ENCODE assay signal across 16 cellular contexts in genomic region chr18:47911877-47912276, GRCh38. TPM values are rescaled to one million over a fixed set of nuclear protein-coding genes. Genes with fewer than 3 reads are reported as not detected.
DNase-seq lines count a peak whose midpoint lies in the region; ATAC-seq and TF ChIP-seq lines count a peak whose summit lies in the region.
"Had no signal": no experiment of that assay in that cellular context is flagged by ENCODE, and none has a peak within 500 bp of the region (broad histone marks: within the 10 kb centered on the region; RNA-seq: fewer than 3 reads in every experiment).

No MANE protein-coding gene starts in this region.

- peak overlapping the region; percentile 61 to 76 for H3K4me3 Mint-ChIP-seq in activated T-cell treated with anti-CD3 and anti-CD28 coated beads, Interleukin-2, amount 50 U/mL, for 72 hours
- H3K4me3 Mint-ChIP-seq in brain, result peak overlapping the region in 1 of 5 experiments; percentile 1
- H3K4me3 Mint-ChIP-seq: HFFc6 had no signal

- H3K27me3 Mint-ChIP-seq in activated T-cell treated with anti-CD3 and anti-CD28 coated beads, Interleukin-2, amount 50 U/mL, for 72 hours (ENCODE audit: low read depth), result no peaks in the 10 kb centered on the region
- H3K27me3 Mint-ChIP-seq in brain, result no peaks in the 10 kb centered on the region

- 14% methylated on average over 4 of the region's 4 CpGs for WGBS in liver
- 27% methylated on average over 4 of the region's 4 CpGs for WGBS in thymus

- TF ChIP-seq RAD21 in liver (IDR thresholded peaks at IDR 0.05), result peak in 1 of 2 donors; percentile 22

- no peak overlapping the region for H3K9ac ChIP-seq in liver (ENCODE audit: low read depth in 1 of 2, low read length in 2 of 2)
- H3K9ac ChIP-seq: KMS-11 had no signal

- H3K36me3 ChIP-seq in liver (ENCODE audit: control insufficient read depth in 4 of 4, insufficient read depth in 3 of 4, low read depth in 1 of 4, low read length in 3 of 4) (no peaks in the 10 kb centered on the region), thymus (ENCODE audit: control insufficient read depth, insufficient read depth) (no peaks in the 10 kb centered on the region)

- H3K27me3 ChIP-seq in liver (ENCODE audit: control insufficient read depth in 4 of 4, insufficient read depth in 4 of 4, low read length in 3 of 4) (no peaks in the 10 kb centered on the region), thymus (ENCODE audit: control insufficient read depth, insufficient read depth) (no peaks in the 10 kb centered on the region)
- H3K27me3 ChIP-seq: testis had no signal

- no peak for ATAC-seq in activated T-cell treated with anti-CD3 and anti-CD28 coated beads, Interleukin-2, amount 50 U/mL, for 72 hours (replicated peaks in 1 of 2)

- H3K27ac ChIP-seq in liver (ENCODE audit: low read depth in 1 of 2, low read length in 2 of 2) (peak overlapping the region; percentile 9 to 69), thymus (ENCODE audit: low read depth) (peak overlapping the region; percentile 85)
- H3K27ac ChIP-seq: KMS-11 had no signal

- H3K9me3 Mint-ChIP-seq in activated T-cell treated with anti-CD3 and anti-CD28 coated beads, Interleukin-2, amount 50 U/mL, for 72 hours, result peaks cover 0 to under 1% of the 10 kb centered on the region in 2 donors
- peaks cover 6 to 16% (median 10%) of the 10 kb centered on the region in 5 experiments for H3K9me3 Mint-ChIP-seq in brain

- peak overlapping the region; percentile 75 for H3K27ac Mint-ChIP-seq in activated T-cell treated with anti-CD3 and anti-CD28 coated beads, Interleukin-2, amount 50 U/mL, for 72 hours
- peak overlapping the region in 3 of 5 experiments; percentile 5 to 83 (median 11) for H3K27ac Mint-ChIP-seq in brain
- H3K27ac Mint-ChIP-seq: HFFc6 had no signal

- no peak for DNase-seq in activated T-cell treated with anti-CD3 and anti-CD28 coated beads, Interleukin-2, amount 50 U/mL, for 72 hours
- DNase-seq in activated T-cell treated with anti-CD3 and anti-CD28 coated beads for 4 hours (no peak), NCI-H510A treated with DMSO at 0.1 percent for 48 hours (lab: John Stamatoyannopoulos, UW) (no peak), NCI-H2227 (lab: John Stamatoyannopoulos, UW; ENCODE audit: unreplicated experiment) (no peak)
- no peak for DNase-seq in stimulated activated CD4-positive, alpha-beta T cell treated with anti-CD3 and anti-CD28 coated beads, Interleukin-4, amount 100 ng/mL, for 24 hours
- DNase-seq: DMS53; HFFc6; islet precursor cell; NCI-H2081; OCI-M1; stimulated activated CD4-positive, alpha-beta T cell treated with anti-CD3 and anti-CD28 coated beads, Interleukin-2, amount 100 ng/mL, for 48 hours had no signal

- TF ChIP-seq CTCF in brain (conservative IDR thresholded peaks at IDR 0.05) (no peak), liver (IDR thresholded peaks at IDR 0.05; ENCODE audit: low read depth, low read length, missing input control) (no peak)

- H3K36me3 Mint-ChIP-seq in activated T-cell treated with anti-CD3 and anti-CD28 coated beads, Interleukin-2, amount 50 U/mL, for 72 hours (ENCODE audit: insufficient read depth in 2 of 2), result peaks cover 10 to 18% of the 10 kb centered on the region in 2 donors
- peaks cover 64% of the 10 kb centered on the region for H3K36me3 Mint-ChIP-seq in brain

- H3K9me3 ChIP-seq in liver (ENCODE audit: control insufficient read depth in 4 of 4, low read length in 3 of 4), result no peaks in the 10 kb centered on the region
- no peaks in the 10 kb centered on the region for H3K9me3 ChIP-seq in thymus (ENCODE audit: control insufficient read depth)
- H3K9me3 ChIP-seq: testis had no signal

- peaks cover 6 to 23% (median 16%) of the 10 kb centered on the region in 4 donors for H3K4me1 ChIP-seq in liver (ENCODE audit: control insufficient read depth in 4 of 4, insufficient read depth in 4 of 4, low read length in 3 of 4)
- peaks cover 19% of the 10 kb centered on the region for H3K4me1 ChIP-seq in thymus (ENCODE audit: control insufficient read depth, insufficient read depth, low read length)

- no peak overlapping the region for H3K4me3 ChIP-seq in liver (ENCODE audit: low read depth in 1 of 3, low read length in 3 of 3)
- H3K4me3 ChIP-seq in thymus (ENCODE audit: low read length), result no peak overlapping the region
- H3K4me3 ChIP-seq: testis had no signal

- H3K4me1 Mint-ChIP-seq in activated T-cell treated with anti-CD3 and anti-CD28 coated beads, Interleukin-2, amount 50 U/mL, for 72 hours (ENCODE audit: low read depth), result peaks cover 97% of the 10 kb centered on the region
- peaks cover 53% of the 10 kb centered on the region for H3K4me1 Mint-ChIP-seq in brain

TF ChIP-seq in liver, 16 proteins besides CTCF, POLR2A, EP300 and RAD21:
- TF ChIP-seq REST (IDR thresholded peaks at IDR 0.05) (no peak), RXRA (IDR thresholded peaks at IDR 0.05) (peak; percentile 44 to 71), ZBTB33 (IDR thresholded peaks at IDR 0.05) (no peak), NR2F2 (IDR thresholded peaks at IDR 0.05) (peak; percentile 87), YY1 (IDR thresholded peaks at IDR 0.05) (no peak), JUND (IDR thresholded peaks at IDR 0.05) (no peak), MAX (IDR thresholded peaks at IDR 0.05) (no peak), GABPA (IDR thresholded peaks at IDR 0.05 in 1 of 2, conservative IDR thresholded peaks at IDR 0.05 in 1 of 2) (no peak), HNF4G (IDR thresholded peaks at IDR 0.05) (peak; percentile 30), ATF3 (IDR thresholded peaks at IDR 0.05) (no peak), EGR1 (IDR thresholded peaks at IDR 0.05; ENCODE audit: low read depth in 2 of 2) (no peak), HNF4A (conservative IDR thresholded peaks at IDR 0.05) (peak; percentile 58 to 78), FOXA2 (IDR thresholded peaks at IDR 0.05) (no peak), FOXA1 (IDR thresholded peaks at IDR 0.05) (no peak), SP1 (IDR thresholded peaks at IDR 0.05) (peak; percentile 61), TAF1 (conservative IDR thresholded peaks at IDR 0.05) (no peak)

RNA-seq across cellular contexts. Expression of gene SMAD2, which starts 18.6 kb away (rescaled TPM):
- 100 to 1,000 TPM; 249 to 310 TPM for total RNA-seq in activated T-cell treated with anti-CD3 and anti-CD28 coated beads, Interleukin-2, amount 50 U/mL, for 72 hours
- polyA plus RNA-seq in brain (ENCODE audit: insufficient read depth, low read depth, low replicate concordance) (73.8 TPM), liver (10 to 100 TPM; 11.8 to 16.6 TPM), thymus (37.0 TPM)
- 10 to 100 TPM; 28.9 to 31.3 TPM for total RNA-seq in liver
